Comparison of ENCODE assay signal across 35 cellular contexts in genomic region chr6:5532941-5533340, GRCh38.
"Had no signal": no experiment of that assay in that cellular context is flagged by ENCODE, and none has a peak within 500 bp of the region (broad histone marks: within the 10 kb centered on the region; RNA-seq: fewer than 3 reads in every experiment).

No MANE protein-coding gene starts in this region.

- DNase-seq: activated B cell treated with CpG ODN at 0.5 μM for 24 hours; activated CD4-positive, alpha-beta memory T cell treated with anti-CD3 and anti-CD28 coated beads for 36 hours; activated CD4-positive, alpha-beta T cell treated with anti-CD3 and anti-CD28 coated beads for 4 hours; activated CD4-positive, alpha-beta T cell treated with anti-CD3 and anti-CD28 coated beads, Interleukin-2, amount 10 ng/mL, durations not matched to agents 24 days and 14 days; activated CD4-positive, alpha-beta T cell treated with anti-CD3 and anti-CD28 coated beads, Interleukin-2, amount 50 U/mL, for 1 hour; activated CD4-positive, alpha-beta T cell treated with anti-CD3 and anti-CD28 coated beads, Interleukin-2, amount 50 U/mL, for 4 hours; activated CD4-positive, CD25-positive, alpha-beta regulatory T cell treated with anti-CD3 and anti-CD28 coated beads, Interleukin-2, amount 50 U/mL, for 72 hours; activated CD8-positive, alpha-beta memory T cell treated with anti-CD3 and anti-CD28 coated beads, Interleukin-2, amount 50 U/mL, for 4 hours; activated CD8-positive, alpha-beta T cell treated with anti-CD3 and anti-CD28 coated beads for 36 hours; activated effector memory CD4-positive, alpha-beta T cell treated with anti-CD3 and anti-CD28 coated beads, Interleukin-2, amount 50 U/mL, for 16 hours; activated gamma-delta T cell treated with Interleukin-2 at 50 U/mL for 16 hours; activated naive CD4-positive, alpha-beta T cell; activated naive CD4-positive, alpha-beta T cell treated with anti-CD3 and anti-CD28 coated beads for 36 hours; activated naive CD4-positive, alpha-beta T cell treated with anti-CD3 and anti-CD28 coated beads, Interleukin-2, amount 50 U/mL, for 16 hours; activated naive CD8-positive, alpha-beta T cell treated with anti-CD3 and anti-CD28 coated beads for 36 hours; activated T-cell treated with anti-CD3 and anti-CD28 coated beads for 4 hours; activated T-cell treated with anti-CD3 and anti-CD28 coated beads, Interleukin-2, amount 50 U/mL, for 1 hour; activated T-cell treated with anti-CD3 and anti-CD28 coated beads, Interleukin-2, amount 50 U/mL, for 4 hours; activated T-cell treated with anti-CD3 and anti-CD28 coated beads, Interleukin-2, amount 50 U/mL, for 72 hours; adrenal gland; amniotic stem cell; aorta; body of pancreas; brain microvascular endothelial cell; cerebellar nuclear complex; T-helper 2 cell; T-helper 9 cell had no signal

- H3K27me3 ChIP-seq: adrenal gland, body of pancreas, brain microvascular endothelial cell, breast epithelium had no signal

- H3K27me3 Mint-ChIP-seq: activated B cell treated with CpG ODN at 0.5 μM for 24 hours; activated CD4-positive, alpha-beta memory T cell treated with anti-CD3 and anti-CD28 coated beads for 36 hours; activated CD4-positive, alpha-beta T cell treated with anti-CD3 and anti-CD28 coated beads, Interleukin-2, amount 10 ng/mL, durations not matched to agents 24 days and 14 days; activated CD8-positive, alpha-beta T cell treated with anti-CD3 and anti-CD28 coated beads for 36 hours; activated naive CD8-positive, alpha-beta T cell treated with anti-CD3 and anti-CD28 coated beads for 36 hours; activated T-helper 17 cell treated with anti-CD3 and anti-CD28 coated beads, Interleukin-2, amount 50 U/mL, for 72 hours; central memory CD8-positive, alpha-beta T cell had no signal

- H3K4me3 ChIP-seq: adrenal gland, body of pancreas, breast epithelium had no signal

- H3K9me3 ChIP-seq: adrenal gland, body of pancreas, breast epithelium had no signal

- H3K27ac Mint-ChIP-seq: activated B cell treated with CpG ODN at 0.5 μM for 24 hours; activated CD4-positive, alpha-beta memory T cell treated with anti-CD3 and anti-CD28 coated beads for 36 hours; activated CD4-positive, alpha-beta T cell treated with anti-CD3 and anti-CD28 coated beads, Interleukin-2, amount 10 ng/mL, durations not matched to agents 24 days and 14 days; activated CD8-positive, alpha-beta T cell treated with anti-CD3 and anti-CD28 coated beads for 36 hours; activated naive CD4-positive, alpha-beta T cell treated with anti-CD3 and anti-CD28 coated beads for 36 hours; activated naive CD8-positive, alpha-beta T cell treated with anti-CD3 and anti-CD28 coated beads for 36 hours; activated T-cell treated with anti-CD3 and anti-CD28 coated beads, Interleukin-2, amount 50 U/mL, for 72 hours; activated T-helper 1 cell treated with anti-CD3 and anti-CD28 coated beads, Interleukin-12 subunit alpha, Interleukin-12 subunit beta, Interleukin-2, Interleukin-4 antibody, amounts not matched to agents 30 ng/mL and 10 ng/mL and 1 ng/mL, durations not matched to agents 14 hours and 24 hours and 36 hours; activated T-helper 17 cell treated with anti-CD3 and anti-CD28 coated beads, Interleukin-2, amount 50 U/mL, for 72 hours; T-helper 1 cell treated with Interleukin-12 subunit alpha and Interleukin-12 subunit beta and Interleukin-4 antibody, amounts not matched to agents 30 μg/mL and 1 μg/mL, for 36 hours; T-helper 2 cell treated with Interferon-gamma antibody and Interleukin-4, amounts not matched to agents 5 μg/mL and 100 μg/mL, for 36 hours had no signal

- H3K4me1 ChIP-seq: adrenal gland, body of pancreas, breast epithelium had no signal

- H3K36me3 ChIP-seq: adrenal gland, brain microvascular endothelial cell had no signal

- H3K4me1 Mint-ChIP-seq: central memory CD8-positive, alpha-beta T cell had no signal

- ATAC-seq: activated CD8-positive, alpha-beta T cell treated with anti-CD3 and anti-CD28 coated beads for 36 hours; activated naive CD4-positive, alpha-beta T cell treated with anti-CD3 and anti-CD28 coated beads, Interleukin-2, amount 50 U/mL, for 72 hours; activated T-cell treated with anti-CD3 and anti-CD28 coated beads, Interleukin-2, amount 50 U/mL, for 4 hours; activated T-helper 17 cell treated with anti-CD3 and anti-CD28 coated beads, Interleukin-2, amount 50 U/mL, for 72 hours; body of pancreas had no signal

- H3K9me3 Mint-ChIP-seq: activated B cell treated with CpG ODN at 0.5 μM for 24 hours; activated CD4-positive, alpha-beta T cell treated with anti-CD3 and anti-CD28 coated beads, Interleukin-2, amount 10 ng/mL, durations not matched to agents 24 days and 14 days; activated naive CD4-positive, alpha-beta T cell treated with anti-CD3 and anti-CD28 coated beads for 36 hours; activated naive CD4-positive, alpha-beta T cell treated with anti-CD3 and anti-CD28 coated beads, Interleukin-2, amount 50 U/mL, for 72 hours; activated naive CD8-positive, alpha-beta T cell treated with anti-CD3 and anti-CD28 coated beads for 36 hours; activated T-cell treated with anti-CD3 and anti-CD28 coated beads, Interleukin-2, amount 50 U/mL, for 4 hours; activated T-helper 17 cell treated with anti-CD3 and anti-CD28 coated beads, Interleukin-2, amount 50 U/mL, for 72 hours; central memory CD8-positive, alpha-beta T cell; T-helper 2 cell treated with Interferon-gamma antibody and Interleukin-4, amounts not matched to agents 5 μg/mL and 100 μg/mL, for 36 hours had no signal

- H3K4me3 Mint-ChIP-seq: activated B cell treated with CpG ODN at 0.5 μM for 24 hours; activated CD4-positive, alpha-beta memory T cell treated with anti-CD3 and anti-CD28 coated beads for 36 hours; activated CD4-positive, alpha-beta T cell treated with anti-CD3 and anti-CD28 coated beads, Interleukin-2, amount 10 ng/mL, durations not matched to agents 24 days and 14 days; activated CD8-positive, alpha-beta T cell treated with anti-CD3 and anti-CD28 coated beads for 36 hours; activated naive CD4-positive, alpha-beta T cell treated with anti-CD3 and anti-CD28 coated beads for 36 hours; activated naive CD8-positive, alpha-beta T cell treated with anti-CD3 and anti-CD28 coated beads for 36 hours; activated T-cell treated with anti-CD3 and anti-CD28 coated beads, Interleukin-2, amount 50 U/mL, for 4 hours; activated T-cell treated with anti-CD3 and anti-CD28 coated beads, Interleukin-2, amount 50 U/mL, for 72 hours; activated T-helper 1 cell treated with anti-CD3 and anti-CD28 coated beads, Interleukin-12 subunit alpha, Interleukin-12 subunit beta, Interleukin-2, Interleukin-4 antibody, amounts not matched to agents 30 ng/mL and 10 ng/mL and 1 ng/mL, durations not matched to agents 14 hours and 24 hours and 36 hours; activated T-helper 17 cell treated with anti-CD3 and anti-CD28 coated beads, Interleukin-2, amount 50 U/mL, for 72 hours; central memory CD8-positive, alpha-beta T cell; T-helper 1 cell treated with Interleukin-12 subunit alpha and Interleukin-12 subunit beta and Interleukin-4 antibody, amounts not matched to agents 30 μg/mL and 1 μg/mL, for 36 hours; T-helper 2 cell treated with Interferon-gamma antibody and Interleukin-4, amounts not matched to agents 5 μg/mL and 100 μg/mL, for 36 hours had no signal

- H3K36me3 Mint-ChIP-seq: activated naive CD4-positive, alpha-beta T cell treated with anti-CD3 and anti-CD28 coated beads, Interleukin-2, amount 50 U/mL, for 72 hours had no signal

- H3K27ac ChIP-seq: adrenal gland, body of pancreas, brain microvascular endothelial cell, breast epithelium, VCaP had no signal
